ENCODE assay signal across 36 cellular contexts in genomic region chr17:74334393-74335039, GRCh38. TPM values are rescaled to one million over a fixed set of nuclear protein-coding genes. Genes with fewer than 3 reads are reported as not detected.
A peak's percentile ranks its signal among the peaks of the same experiment; 100 is the strongest.
DNase-seq lines count a peak whose midpoint lies in the region; TF ChIP-seq lines count a peak whose summit lies in the region.
"Had no signal": no experiment of that assay in that cellular context is flagged by ENCODE, and none has a peak within 500 bp of the region (broad histone marks: within the 10 kb centered on the region; RNA-seq: fewer than 3 reads in every experiment).

No MANE protein-coding gene starts in this region.

- H3K27ac Mint-ChIP-seq in glutamatergic neuron (ENCODE audit: unreplicated experiment), result peak overlapping the region; percentile 17
- H3K27ac Mint-ChIP-seq: CD8-positive, alpha-beta T cell; GM23338; HFFc6; immature natural killer cell; naive thymus-derived CD8-positive, alpha-beta T cell had no signal

- no peak for TF ChIP-seq CTCF in glutamatergic neuron (IDR thresholded peaks at IDR 0.05; ENCODE audit: partially characterized antibody, unreplicated experiment)

- DNase-seq in NCI-H2227 (lab: John Stamatoyannopoulos, UW; ENCODE audit: unreplicated experiment), result peak; percentile 14
- no peak for DNase-seq in NCI-H2227 treated with DMSO at 0.1 percent for 48 hours (lab: John Stamatoyannopoulos, UW)
- DNase-seq in DMS53 treated with DMSO at 0.1 percent for 48 hours (lab: John Stamatoyannopoulos, UW; ENCODE audit: unreplicated experiment), result peak; percentile 9
- DNase-seq in glutamatergic neuron, result no peak
- DNase-seq in NCI-H1105 (lab: John Stamatoyannopoulos, UW), result no peak
- no peak for DNase-seq in activated effector memory CD4-positive, alpha-beta T cell treated with anti-CD3 and anti-CD28 coated beads, Interleukin-2, amount 50 U/mL, for 16 hours
- no peak for DNase-seq in iPS-NIHi7 (ENCODE audit: extremely low spot score)
- DNase-seq: activated CD4-positive, CD25-positive, alpha-beta regulatory T cell treated with anti-CD3 and anti-CD28 coated beads, Interleukin-2, amount 50 U/mL, for 72 hours; activated naive CD4-positive, alpha-beta T cell treated with Interleukin-2 at 50 U/mL for 16 hours; activated T-cell treated with anti-CD3 and anti-CD28 coated beads, Interleukin-2, amount 50 U/mL, for 48 hours; anterior cingulate cortex; CD8-positive, alpha-beta T cell; central memory CD4-positive, alpha-beta T cell; dermis blood vessel endothelial cell; GDM1; heart right ventricle; HFFc6; immature natural killer cell; KG1; left lung; MV-4-11; naive thymus-derived CD8-positive, alpha-beta T cell; NCI-H187; NCI-H226; stimulated activated CD4-positive, alpha-beta T cell treated with anti-CD3 and anti-CD28 coated beads, Interleukin-2, amount 100 ng/mL, for 24 hours had no signal

- H3K9me3 Mint-ChIP-seq in glutamatergic neuron (ENCODE audit: unreplicated experiment), result peaks cover 29% of the 10 kb centered on the region
- H3K9me3 Mint-ChIP-seq: CD8-positive, alpha-beta T cell; GM23338; immature natural killer cell; naive thymus-derived CD8-positive, alpha-beta T cell had no signal

- peaks cover 5% of the 10 kb centered on the region for H3K36me3 Mint-ChIP-seq in glutamatergic neuron (ENCODE audit: unreplicated experiment)
- H3K36me3 Mint-ChIP-seq: CD8-positive, alpha-beta T cell; immature natural killer cell; naive thymus-derived CD8-positive, alpha-beta T cell had no signal

- peaks cover 35% of the 10 kb centered on the region for H3K4me1 Mint-ChIP-seq in glutamatergic neuron (ENCODE audit: low read depth, unreplicated experiment)

- H3K4me3 Mint-ChIP-seq in glutamatergic neuron (ENCODE audit: unreplicated experiment), result no peak overlapping the region
- H3K4me3 Mint-ChIP-seq: CD8-positive, alpha-beta T cell; GM23338; HFFc6; immature natural killer cell; naive thymus-derived CD8-positive, alpha-beta T cell had no signal

- peaks cover 24% of the 10 kb centered on the region for H3K27me3 Mint-ChIP-seq in glutamatergic neuron (ENCODE audit: unreplicated experiment)

- H3K27ac ChIP-seq in angular gyrus (ENCODE audit: low read depth, low read length), result peak overlapping the region; percentile 64
- H3K27ac ChIP-seq: heart right ventricle, left lung had no signal

RNA-seq across cellular contexts. Expression of gene KIF19, which starts 8.5 kb away (rescaled TPM):
- 80.8 TPM for total RNA-seq in glutamatergic neuron (ENCODE audit: unreplicated experiment)
- total RNA-seq: HFFc6; HT1080; naive thymus-derived CD8-positive, alpha-beta T cell; renal cortical epithelial cell; smooth muscle cell had no signal

RNA-seq across cellular contexts. Expression of gene BTBD17, which starts 27.2 kb away (rescaled TPM):
- 310 TPM for total RNA-seq in glutamatergic neuron (ENCODE audit: unreplicated experiment)
- total RNA-seq: activated CD8-positive, alpha-beta memory T cell treated with anti-CD3 and anti-CD28 coated beads for 36 hours; CD8-positive, alpha-beta T cell; heart right ventricle; HFFc6; HT1080; left lung; naive thymus-derived CD8-positive, alpha-beta T cell; renal cortical epithelial cell; SK-MEL-5; smooth muscle cell; subcutaneous adipose tissue; T-helper 1 cell treated with Interleukin-12 subunit alpha and Interleukin-12 subunit beta and Interleukin-4 antibody, amounts not matched to agents 30 ng/mL and 1 ng/mL, for 36 hours; ureter had no signal

RNA-seq across cellular contexts. Expression of gene GPR142, which starts 32.8 kb away (rescaled TPM):
- total RNA-seq in glutamatergic neuron (ENCODE audit: unreplicated experiment), result 20.7 TPM
- total RNA-seq: activated CD8-positive, alpha-beta memory T cell treated with anti-CD3 and anti-CD28 coated beads for 36 hours; CD8-positive, alpha-beta T cell; GM23338; HFFc6; HT1080; left lung; naive thymus-derived CD8-positive, alpha-beta T cell; omental fat pad; renal cortical epithelial cell; SK-MEL-5; smooth muscle cell; T-helper 1 cell treated with Interleukin-12 subunit alpha and Interleukin-12 subunit beta and Interleukin-4 antibody, amounts not matched to agents 30 ng/mL and 1 ng/mL, for 36 hours had no signal

Comparison
In these comparisons a context has a peak if more than half of its experiments do, and no peak if none do; other contexts are left out.
1. DNase-seq: peak in NCI-H2227 (single experiment) and DMS53 treated with DMSO at 0.1 percent for 48 hours (single experiment); none in NCI-H2227 treated with DMSO at 0.1 percent for 48 hours (single experiment), glutamatergic neuron (single experiment), NCI-H1105 (single experiment), activated effector memory CD4-positive, alpha-beta T cell treated with anti-CD3 and anti-CD28 coated beads, Interleukin-2, amount 50 U/mL, for 16 hours (single experiment) and iPS-NIHi7 (single experiment).